23 cellular contexts compared by ENCODE assay signal in the genomic region with DNA sequence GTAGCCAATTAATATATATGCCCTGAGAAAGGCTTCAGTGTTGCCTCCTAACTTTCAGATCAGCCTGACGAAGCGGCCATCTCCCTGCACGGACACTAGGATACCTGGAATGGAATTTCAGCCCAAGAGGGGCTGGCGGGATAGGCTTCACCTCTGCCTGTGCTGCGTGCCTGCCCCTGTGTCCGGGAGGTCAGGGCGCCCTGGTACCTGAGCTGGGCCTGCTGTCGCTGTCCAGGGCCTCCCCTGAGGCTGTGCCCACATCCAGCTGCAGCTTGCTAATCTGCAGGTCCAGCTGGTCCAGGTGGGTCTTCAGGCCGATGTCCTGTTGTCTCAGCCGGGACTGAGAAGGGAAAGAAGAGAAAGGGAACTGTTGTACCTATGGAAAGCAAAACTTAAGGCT. TPM values are rescaled to one million over a fixed set of nuclear protein-coding genes. Genes with fewer than 3 reads are reported as not detected.
"Had no signal": no experiment of that assay in that cellular context is flagged by ENCODE, and none has a peak within 500 bp of the region (broad histone marks: within the 10 kb centered on the region; RNA-seq: fewer than 3 reads in every experiment).

No MANE protein-coding gene starts in this region.

- H3K36me3 ChIP-seq: MG63 had no signal

- H3K4me3 ChIP-seq: MG63 had no signal

- DNase-seq: Karpas-422, KG1, MG63, NCI-H1092, NCI-H1105 treated with DMSO at 0.1 percent for 48 hours, NCI-H1417 treated with DMSO at 0.1 percent for 48 hours, NCI-H146, NCI-H1694 treated with DMSO at 0.1 percent for 48 hours, NCI-H2029, NCI-H2081 treated with DMSO at 0.1 percent for 48 hours, NCI-H2171, NCI-H226, NCI-H446, NCI-H510A, NCI-H524 treated with DMSO at 0.1 percent for 48 hours, NCI-H69, NCI-H774, PC-3, SHP77, SK-N-SH had no signal

- H3K27ac ChIP-seq: HL-60, RWPE1 had no signal

- H3K9me3 ChIP-seq: MG63, SK-N-SH had no signal

RNA-seq across cellular contexts. Expression of gene DACT2, which starts 8.6 kb away (rescaled TPM):
- total RNA-seq: PC-3, SK-MEL-5 had no signal
